In genomic region chr3:123286308-123287023, GRCh38 we compare ENCODE assay signal across 8 cellular contexts.
A peak's percentile ranks its signal among the peaks of the same experiment; 100 is the strongest.
DNase-seq lines count a peak whose midpoint lies in the region; ATAC-seq and TF ChIP-seq lines count a peak whose summit lies in the region.

No MANE protein-coding gene starts in this region.

- H3K27me3 ChIP-seq in kidney epithelial cell (ENCODE audit: control insufficient read depth, insufficient read depth, low read length): peaks cover 3% of the 10 kb centered on the region

- no peak overlapping the region for H3K4me3 ChIP-seq in kidney epithelial cell (ENCODE audit: low read depth, low read length)

- no peaks in the 10 kb centered on the region for H3K36me3 ChIP-seq in kidney epithelial cell (ENCODE audit: control insufficient read depth, insufficient read depth, low read length)

- H3K36me3 Mint-ChIP-seq in HFFc6 (ENCODE audit: low read depth): no peaks in the 10 kb centered on the region; the same call in 1 of the 2 replicates

- H3K27me3 Mint-ChIP-seq in HFFc6 (ENCODE audit: insufficient read depth): peaks cover 17% of the 10 kb centered on the region

- ATAC-seq in HG03108 (IDR thresholded peaks at IDR 0.05; ENCODE audit: unreplicated experiment): no peak

- TF ChIP-seq CTCF in HFFc6 (IDR thresholded peaks at IDR 0.05) (peak; percentile 83), kidney epithelial cell (IDR thresholded peaks at IDR 0.05; ENCODE audit: insufficient read depth, low read length, poor library complexity, severe bottlenecking) (peak; percentile 98)

- DNase-seq in NCI-H82 (lab: John Stamatoyannopoulos, UW) (peak; percentile 72), NCI-H82 treated with DMSO at 0.1 percent for 48 hours (lab: John Stamatoyannopoulos, UW; ENCODE audit: unreplicated experiment) (no peak), HFFc6 (peak; percentile 65), T47D (ENCODE audit: low read depth in 1 of 2, low spot score in 1 of 2) (peak; percentile 87 to 88), kidney epithelial cell (ENCODE audit: low read depth) (peak; percentile 23), superior temporal gyrus (ENCODE audit: extremely low spot score) (peak; percentile 46)

- no peak overlapping the region for H3K27ac Mint-ChIP-seq in HFFc6

- H3K9me3 Mint-ChIP-seq in HFFc6: no peaks in the 10 kb centered on the region; the same call in 1 of the 2 replicates

- in situ Hi-C loops in T47D (cut with HindIII; ENCODE audit: low pct_unique_long_range_greater_than_20kb, low sequenced_read_pairs): no loop called here

- peaks cover 9% of the 10 kb centered on the region for H3K4me1 Mint-ChIP-seq in HFFc6 (ENCODE audit: low read depth)

- no peak overlapping the region for H3K4me3 Mint-ChIP-seq in HFFc6

TF ChIP-seq in PFSK-1, 5 proteins besides CTCF, POLR2A, EP300 and RAD21:
- TF ChIP-seq, protein P1, sequence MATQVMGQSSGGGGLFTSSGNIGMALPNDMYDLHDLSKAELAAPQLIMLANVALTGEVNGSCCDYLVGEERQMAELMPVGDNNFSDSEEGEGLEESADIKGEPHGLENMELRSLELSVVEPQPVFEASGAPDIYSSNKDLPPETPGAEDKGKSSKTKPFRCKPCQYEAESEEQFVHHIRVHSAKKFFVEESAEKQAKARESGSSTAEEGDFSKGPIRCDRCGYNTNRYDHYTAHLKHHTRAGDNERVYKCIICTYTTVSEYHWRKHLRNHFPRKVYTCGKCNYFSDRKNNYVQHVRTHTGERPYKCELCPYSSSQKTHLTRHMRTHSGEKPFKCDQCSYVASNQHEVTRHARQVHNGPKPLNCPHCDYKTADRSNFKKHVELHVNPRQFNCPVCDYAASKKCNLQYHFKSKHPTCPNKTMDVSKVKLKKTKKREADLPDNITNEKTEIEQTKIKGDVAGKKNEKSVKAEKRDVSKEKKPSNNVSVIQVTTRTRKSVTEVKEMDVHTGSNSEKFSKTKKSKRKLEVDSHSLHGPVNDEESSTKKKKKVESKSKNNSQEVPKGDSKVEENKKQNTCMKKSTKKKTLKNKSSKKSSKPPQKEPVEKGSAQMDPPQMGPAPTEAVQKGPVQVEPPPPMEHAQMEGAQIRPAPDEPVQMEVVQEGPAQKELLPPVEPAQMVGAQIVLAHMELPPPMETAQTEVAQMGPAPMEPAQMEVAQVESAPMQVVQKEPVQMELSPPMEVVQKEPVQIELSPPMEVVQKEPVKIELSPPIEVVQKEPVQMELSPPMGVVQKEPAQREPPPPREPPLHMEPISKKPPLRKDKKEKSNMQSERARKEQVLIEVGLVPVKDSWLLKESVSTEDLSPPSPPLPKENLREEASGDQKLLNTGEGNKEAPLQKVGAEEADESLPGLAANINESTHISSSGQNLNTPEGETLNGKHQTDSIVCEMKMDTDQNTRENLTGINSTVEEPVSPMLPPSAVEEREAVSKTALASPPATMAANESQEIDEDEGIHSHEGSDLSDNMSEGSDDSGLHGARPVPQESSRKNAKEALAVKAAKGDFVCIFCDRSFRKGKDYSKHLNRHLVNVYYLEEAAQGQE (IDR thresholded peaks at IDR 0.05; ENCODE audit: insufficient read depth in 1 of 2, low read depth in 2 of 2, low read length in 2 of 2): peak; percentile 98 to 99
- no peak for TF ChIP-seq FOXP2 (optimal IDR thresholded peaks at IDR 0.05; ENCODE audit: borderline replicate concordance, extremely low read depth, extremely low read length, insufficient read depth)
- peak; percentile 91; the same call in 1 of the 2 replicates for TF ChIP-seq SIN3A (IDR thresholded peaks at IDR 0.05; ENCODE audit: borderline replicate concordance, insufficient read depth, low read length)
- no peak for TF ChIP-seq TAF1 (IDR thresholded peaks at IDR 0.05; ENCODE audit: borderline replicate concordance, insufficient read depth, low read length)
- TF ChIP-seq POLR2AphosphoS5 (IDR thresholded peaks at IDR 0.05; ENCODE audit: low read depth, low read length): no peak
